Comparison of ENCODE assay signal across 8 cellular contexts in the genomic region with DNA sequence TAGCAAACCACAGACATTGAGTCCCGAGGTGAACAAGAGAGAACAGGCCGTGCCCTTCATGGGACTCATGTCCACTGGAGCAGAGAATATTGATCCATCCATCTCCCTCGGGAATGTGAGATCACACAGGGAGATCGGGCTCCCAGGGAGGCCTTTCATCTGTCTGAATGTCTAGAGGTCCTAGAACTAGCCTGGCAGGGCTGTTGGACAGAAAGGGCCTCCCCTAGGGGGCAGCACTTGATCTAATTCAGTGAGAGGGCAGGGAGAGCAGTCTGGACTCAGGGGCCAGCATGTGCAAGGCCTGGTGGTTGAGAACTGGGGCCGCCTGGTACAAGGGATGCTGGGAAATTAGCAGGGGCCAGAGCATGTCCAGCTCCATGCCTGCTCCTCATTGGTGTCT. TPM values are rescaled to one million over a fixed set of nuclear protein-coding genes. Genes with fewer than 3 reads are reported as not detected.
DNase-seq lines count a peak whose midpoint lies in the region; ATAC-seq and TF ChIP-seq lines count a peak whose summit lies in the region.

No MANE protein-coding gene starts in this region.

- H3K4me3 ChIP-seq in AG04450 (ENCODE audit: low read depth, low read length) = no peak overlapping the region
- H3K4me3 ChIP-seq in GM12865 (ENCODE audit: low read depth, low read length) = no peak overlapping the region
- H3K4me3 ChIP-seq in OCI-LY3 (ENCODE audit: low read length) = no peak overlapping the region
- H3K4me3 ChIP-seq in left lung = no peak overlapping the region
- H3K4me3 ChIP-seq in gastroesophageal sphincter = no peak overlapping the region

- peak; percentile 55 for TF ChIP-seq CTCF in AG04450 (IDR thresholded peaks at IDR 0.05; ENCODE audit: low read depth, low read length)
- peak; percentile 56 for TF ChIP-seq CTCF in GM12865 (IDR thresholded peaks at IDR 0.05; ENCODE audit: insufficient read depth, low read depth, low read length, missing control alignments)
- peak; percentile 54 for TF ChIP-seq CTCF in OCI-LY3 (IDR thresholded peaks at IDR 0.05; ENCODE audit: low read depth, low read length)
- peak; percentile 26 to 44 for TF ChIP-seq CTCF in left lung (IDR thresholded peaks at IDR 0.05)
- no peak for TF ChIP-seq CTCF in gastroesophageal sphincter (IDR thresholded peaks at IDR 0.05)
- no peak for TF ChIP-seq CTCF in omental fat pad (IDR thresholded peaks at IDR 0.05)

- H3K27me3 ChIP-seq in AG04450 (ENCODE audit: control insufficient read depth, insufficient read depth, low read length) = no peaks in the 10 kb centered on the region
- no peaks in the 10 kb centered on the region for H3K27me3 ChIP-seq in OCI-LY3 (ENCODE audit: low read depth, low read length)
- H3K27me3 ChIP-seq in left lung = no peaks in the 10 kb centered on the region
- H3K27me3 ChIP-seq in gastroesophageal sphincter = no peaks in the 10 kb centered on the region

- no peak overlapping the region for H3K9ac ChIP-seq in OCI-LY3 (ENCODE audit: low read length)

- ATAC-seq in left lung (no peak), GM18505 (IDR thresholded peaks at IDR 0.05; ENCODE audit: unreplicated experiment) (no peak), gastroesophageal sphincter (no peak), omental fat pad (ENCODE audit: low FRiP score) (no peak)

- DNase-seq in AG04450 (ENCODE audit: low read depth, low spot score) (no peak), GM12865 (ENCODE audit: low read depth) (peak; percentile 59), left lung (no peak), omental fat pad (ENCODE audit: low spot score) (no peak)
- peak; percentile 52 for DNase-seq in activated naive CD4-positive, alpha-beta T cell treated with anti-CD3 and anti-CD28 coated beads, Interleukin-2, amount 50 U/mL, for 16 hours

- no peak for TF ChIP-seq EP300 in gastroesophageal sphincter (IDR thresholded peaks at IDR 0.05)

- CTCF ChIA-PET in AG04450 (lab: Charles Lee) = interaction anchor here (0.7 to 3.5 kb wide), 12 partner anchors 10 to 210 kb away, joined by 3 to 28 read pairs (median 4); a partner anchor contains a TSS

- no peak for TF ChIP-seq POLR2A in GM18505 (IDR thresholded peaks at IDR 0.05; ENCODE audit: borderline replicate concordance, extremely low read depth, insufficient read depth, insufficient read length)
- no peak for TF ChIP-seq POLR2A in gastroesophageal sphincter (IDR thresholded peaks at IDR 0.05)

- POLR2A ChIA-PET in AG04450 (lab: Yijun Ruan, JAX) = interaction anchor here (0.7 to 0.8 kb wide), 2 partner anchors 84 to 126 kb away, joined by 3 to 4 read pairs; partner anchors contain the start of gene PPP1R15A

- no peak overlapping the region for H3K4me2 ChIP-seq in OCI-LY3 (ENCODE audit: low read length)

- WGBS in gastroesophageal sphincter (ENCODE audit: low coverage in 1 of 2), 2 donors = no CpG with 5 or more reads among the region's 5 CpGs

- no peaks in the 10 kb centered on the region for H3K9me3 ChIP-seq in AG04450 (ENCODE audit: control insufficient read depth, insufficient read depth, low read length)
- H3K9me3 ChIP-seq in OCI-LY3 (ENCODE audit: insufficient read depth, low read length) = no peaks in the 10 kb centered on the region
- H3K9me3 ChIP-seq in left lung = no peaks in the 10 kb centered on the region
- H3K9me3 ChIP-seq in gastroesophageal sphincter = no peaks in the 10 kb centered on the region

- H2AFZ ChIP-seq in OCI-LY3 (ENCODE audit: low read depth, low read length) = no peak overlapping the region

- intact Hi-C loops in left lung (cut with DNase I) = no loop called here

- H3K79me2 ChIP-seq in OCI-LY3 (ENCODE audit: low read length) = peaks cover 52% of the 10 kb centered on the region

- H3K27ac ChIP-seq in AG04450 (ENCODE audit: low read depth, low read length) (no peak overlapping the region), OCI-LY3 (ENCODE audit: low read length) (no peak overlapping the region), left lung (no peak overlapping the region), gastroesophageal sphincter (no peak overlapping the region)

- peaks cover 5% of the 10 kb centered on the region; the same call in 1 of the 2 replicates for H4K20me1 ChIP-seq in OCI-LY3 (ENCODE audit: insufficient read depth, low read length)

- H3K36me3 ChIP-seq in OCI-LY3 (replicated peaks; ENCODE audit: low read depth, low read length) (peaks cover 15% of the 10 kb centered on the region), left lung (peaks cover 0 to 28% of the 10 kb centered on the region in 2 donors), gastroesophageal sphincter (peaks cover 0 to 25% of the 10 kb centered on the region in 2 donors)

- peaks cover 9% of the 10 kb centered on the region for H3K4me1 ChIP-seq in OCI-LY3 (ENCODE audit: low read length)
- peaks cover 9 to 13% of the 10 kb centered on the region in 2 donors for H3K4me1 ChIP-seq in left lung
- peaks cover 0 to 19% (median 9%) of the 10 kb centered on the region in 3 donors for H3K4me1 ChIP-seq in gastroesophageal sphincter

RNA-seq across cellular contexts. Expression of gene RUVBL2, which starts 4.3 kb away (rescaled TPM):
- polyA plus RNA-seq in AG04450 (2011; rRNA removed) = 107 and 131 TPM in 2 replicates
- 128 and 170 TPM in 2 replicates for polyA minus RNA-seq in AG04450 (2011; rRNA and poly(A)+ RNA removed)
- total RNA-seq in left lung (10 to 100 TPM; 46.6 to 66.6 TPM), gastroesophageal sphincter (10 to 100 TPM; 69.4 to 96.5 (median 84.2) TPM), omental fat pad (10 to 100 TPM; 66.3 to 83.9 (median 72.4) TPM)

RNA-seq across cellular contexts. Expression of gene GYS1, which starts 4.9 kb away (rescaled TPM):
- 19.5 and 24.1 TPM in 2 replicates for polyA plus RNA-seq in AG04450 (2011; rRNA removed)
- polyA minus RNA-seq in AG04450 (2011; rRNA and poly(A)+ RNA removed) = 33.6 and 40.9 TPM in 2 replicates
- total RNA-seq in left lung (10 to 100 TPM; 42.5 to 49.0 TPM), gastroesophageal sphincter (10 to 100 TPM; 22.1 to 44.4 (median 38.5) TPM), omental fat pad (10 to 100 TPM; 34.3 to 41.0 (median 38.8) TPM)

RNA-seq across cellular contexts. Expression of gene LHB, which starts 18.9 kb away (rescaled TPM):
- polyA plus RNA-seq in AG04450 (2011; rRNA removed) = 0.31 TPM in 1 of 2 replicates, not detected in the other
- not detected in 2 replicates for polyA minus RNA-seq in AG04450 (2011; rRNA and poly(A)+ RNA removed)
- total RNA-seq in left lung (not detected), gastroesophageal sphincter (not detected), omental fat pad (not detected)

RNA-seq across cellular contexts. Expression of gene CGB3, which starts 26.2 kb away (rescaled TPM):
- polyA plus RNA-seq in AG04450 (2011; rRNA removed) = not detected in 2 replicates
- not detected in 2 replicates for polyA minus RNA-seq in AG04450 (2011; rRNA and poly(A)+ RNA removed)
- total RNA-seq in left lung (not detected), gastroesophageal sphincter (not detected), omental fat pad (not detected)

RNA-seq across cellular contexts. Expression of gene FTL, which starts 32.9 kb away (rescaled TPM):
- 3,644 and 5,326 TPM in 2 replicates for polyA plus RNA-seq in AG04450 (2011; rRNA removed)
- polyA minus RNA-seq in AG04450 (2011; rRNA and poly(A)+ RNA removed) = 1,419 and 2,011 TPM in 2 replicates
- total RNA-seq in left lung (1,000 to 10,000 TPM; 8,739 to 9,329 TPM), gastroesophageal sphincter (1,000 to 10,000 TPM; 2,478 to 4,094 (median 2,824) TPM), omental fat pad (1,000 to 10,000 TPM; 6,104 to 9,580 (median 8,850) TPM)

Comparison
In these comparisons a context has a peak if more than half of its experiments do, and no peak if none do; other contexts are left out.
1. DNase-seq: peak in GM12865 (single experiment) and activated naive CD4-positive, alpha-beta T cell treated with anti-CD3 and anti-CD28 coated beads, Interleukin-2, amount 50 U/mL, for 16 hours (single experiment); none in AG04450 (single experiment), left lung (0 of 2) and omental fat pad (single experiment).
2. CTCF ChIP-seq: peak in AG04450 (single experiment), GM12865 (single experiment), OCI-LY3 (single experiment) and left lung (2 of 2); none in gastroesophageal sphincter (0 of 4) and omental fat pad (0 of 3).